20 cellular contexts compared by ENCODE assay signal in genomic region chr11:64456509-64457320, GRCh38.
"Had no signal": no experiment of that assay in that cellular context is flagged by ENCODE, and none has a peak within 500 bp of the region (broad histone marks: within the 10 kb centered on the region; RNA-seq: fewer than 3 reads in every experiment).

No MANE protein-coding gene starts in this region.

- H3K9ac ChIP-seq: parathyroid adenoma had no signal

- ATAC-seq: activated CD4-positive, CD25-positive, alpha-beta regulatory T cell treated with anti-CD3 and anti-CD28 coated beads, Interleukin-2, amount 50 U/mL, for 24 hours; naive thymus-derived CD8-positive, alpha-beta T cell; stimulated activated effector memory CD8-positive, alpha-beta T cell treated with anti-CD3 and anti-CD28 coated beads, Interleukin-12 subunit alpha, Interleukin-12 subunit beta, amount 100 ng/mL, for 72 hours had no signal

- H3K9me3 ChIP-seq: right atrium auricular region, thoracic aorta, uterus had no signal

- H3K27me3 ChIP-seq: right atrium auricular region, uterus had no signal

- H3K36me3 ChIP-seq: right atrium auricular region, thoracic aorta, uterus, WERI-Rb-1 had no signal

- FAIRE-seq: frontal cortex had no signal

- H3K4me3 ChIP-seq: right atrium auricular region, thoracic aorta, uterus had no signal

- H3K79me2 ChIP-seq: parathyroid adenoma had no signal

- H2AFZ ChIP-seq: parathyroid adenoma had no signal

- DNase-seq: activated CD4-positive, alpha-beta T cell treated with anti-CD3 and anti-CD28 coated beads for 48 hours; activated CD4-positive, alpha-beta T cell treated with anti-CD3 and anti-CD28 coated beads, Interleukin-2, amount 50 U/mL, for 48 hours; activated CD8-positive, alpha-beta memory T cell treated with anti-CD3 and anti-CD28 coated beads for 24 hours; activated gamma-delta T cell; activated naive CD4-positive, alpha-beta T cell treated with anti-CD3 and anti-CD28 coated beads, Interleukin-2, amount 10 ng/mL, durations not matched to agents 7 days and 5 days; amygdala; effector memory CD4-positive, alpha-beta T cell; midbrain; naive thymus-derived CD8-positive, alpha-beta T cell; occipital lobe; stimulated activated CD4-positive, alpha-beta T cell treated with anti-CD3 and anti-CD28 coated beads, Interleukin-4, amount 100 ng/mL, for 24 hours; T1000; uterus; WERI-Rb-1 had no signal

- H3K4me1 ChIP-seq: parathyroid adenoma, right atrium auricular region, uterus had no signal

- H3K27ac ChIP-seq: parathyroid adenoma, right atrium auricular region, thoracic aorta, uterus, WERI-Rb-1 had no signal
